ENCODE assay signal across 8 cellular contexts in the genomic region with DNA sequence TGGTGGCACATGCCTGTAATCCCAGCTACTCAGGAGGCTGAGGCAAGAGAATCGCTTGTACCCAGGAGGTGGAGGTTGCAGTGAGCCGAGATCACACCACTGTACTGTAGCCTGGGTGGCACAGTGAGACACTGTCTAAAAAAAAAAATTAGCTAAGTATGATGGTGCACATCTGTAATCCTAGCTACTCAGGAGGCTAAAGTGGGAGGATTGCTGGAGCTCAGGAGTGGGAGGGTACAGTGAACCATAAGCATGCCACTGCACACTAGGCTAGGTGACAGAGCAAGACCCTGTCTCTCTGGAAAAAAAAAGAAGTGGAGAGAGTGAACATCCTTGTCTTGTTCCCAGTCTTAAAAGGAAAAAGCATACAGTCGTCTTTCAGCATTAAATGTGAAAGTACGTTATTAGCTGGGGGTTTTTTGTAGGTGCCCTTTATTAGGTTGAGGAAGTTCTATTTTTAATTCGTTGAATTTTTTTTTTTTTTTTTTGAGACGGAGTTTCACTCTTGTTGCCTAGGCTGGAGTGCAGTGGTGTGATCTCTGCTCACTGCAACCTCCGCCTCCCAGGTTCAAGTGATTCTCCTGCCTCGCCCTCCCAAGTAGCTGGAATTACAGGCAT. TPM values are rescaled to one million over a fixed set of nuclear protein-coding genes. Genes with fewer than 3 reads are reported as not detected.
A peak's percentile ranks its signal among the peaks of the same experiment; 100 is the strongest.
DNase-seq lines count a peak whose midpoint lies in the region; ATAC-seq and TF ChIP-seq lines count a peak whose summit lies in the region.
"Not testable (repeated sequence)": the region's sequence is repeated elsewhere in the genome, so short reads cannot be mapped to it uniquely, and the experiment has no call there.

No MANE protein-coding gene starts in this region.

- CTCF ChIA-PET in activated B cell treated with CpG ODN at 0.5 μM for 24 hours (lab: Charles Lee): not testable (repeated sequence)

- peaks cover 54% of the 10 kb centered on the region for H3K36me3 Mint-ChIP-seq in activated B cell treated with CpG ODN at 0.5 μM for 24 hours (ENCODE audit: low read depth)
- peaks cover 64% of the 10 kb centered on the region for H3K36me3 Mint-ChIP-seq in stimulated activated memory B cell treated with anti-CD40 and anti-IgM and Interleukin-4, amounts not matched to agents 10 μg/mL and 1 μg/mL and 100 μg/mL, for 72 hours

- ATAC-seq in GM18499 (IDR thresholded peaks at IDR 0.05; ENCODE audit: insufficient read depth, unreplicated experiment) (peak; percentile 71), GM18868 (IDR thresholded peaks at IDR 0.05; ENCODE audit: unreplicated experiment) (peak; percentile 72), GM21515 (IDR thresholded peaks at IDR 0.05; ENCODE audit: unreplicated experiment) (peak; percentile 63), HG02623 (IDR thresholded peaks at IDR 0.05; ENCODE audit: unreplicated experiment) (peak; percentile 59), HG02885 (IDR thresholded peaks at IDR 0.05; ENCODE audit: poor library complexity, unreplicated experiment) (peak; percentile 56), HG03442 (IDR thresholded peaks at IDR 0.05; ENCODE audit: unreplicated experiment) (peak; percentile 46), activated B cell treated with CpG ODN at 0.5 μM for 24 hours (ENCODE audit: low read depth) (peak; percentile 52)
- peak; percentile 79 for ATAC-seq in stimulated activated memory B cell treated with anti-CD40 and anti-IgM and Interleukin-4, amounts not matched to agents 10 μg/mL and 1 μg/mL and 100 μg/mL, for 72 hours

- peaks cover 14% of the 10 kb centered on the region for H3K4me1 Mint-ChIP-seq in activated B cell treated with CpG ODN at 0.5 μM for 24 hours
- H3K4me1 Mint-ChIP-seq in stimulated activated memory B cell treated with anti-CD40 and anti-IgM and Interleukin-4, amounts not matched to agents 10 μg/mL and 1 μg/mL and 100 μg/mL, for 72 hours: not testable (repeated sequence)

- TF ChIP-seq CTCF in activated B cell treated with CpG ODN at 0.5 μM for 24 hours (IDR thresholded peaks at IDR 0.05): not testable (repeated sequence)

- POLR2A ChIA-PET in activated B cell treated with CpG ODN at 0.5 μM for 24 hours (lab: Charles Lee): not testable (repeated sequence)

- not testable (repeated sequence) for DNase-seq in activated B cell treated with CpG ODN at 0.5 μM for 24 hours

- peak overlapping the region; percentile 63 for H3K27ac Mint-ChIP-seq in activated B cell treated with CpG ODN at 0.5 μM for 24 hours
- peak overlapping the region; percentile 88 for H3K27ac Mint-ChIP-seq in stimulated activated memory B cell treated with anti-CD40 and anti-IgM and Interleukin-4, amounts not matched to agents 10 μg/mL and 1 μg/mL and 100 μg/mL, for 72 hours

- intact Hi-C loops in activated B cell treated with CpG ODN at 0.5 μM for 24 hours (cut with micrococcal nuclease): loop anchor here (2.0 kb wide), 1 partner anchor 24 kb away; the partner anchor contains the start of gene CRTAP

- not testable (repeated sequence) for H3K9me3 Mint-ChIP-seq in activated B cell treated with CpG ODN at 0.5 μM for 24 hours; stimulated activated memory B cell treated with anti-CD40 and anti-IgM and Interleukin-4, amounts not matched to agents 10 μg/mL and 1 μg/mL and 100 μg/mL, for 72 hours

- not testable (repeated sequence) for H3K27me3 Mint-ChIP-seq in activated B cell treated with CpG ODN at 0.5 μM for 24 hours; stimulated activated memory B cell treated with anti-CD40 and anti-IgM and Interleukin-4, amounts not matched to agents 10 μg/mL and 1 μg/mL and 100 μg/mL, for 72 hours

- peak overlapping the region; percentile 49 for H3K4me3 Mint-ChIP-seq in activated B cell treated with CpG ODN at 0.5 μM for 24 hours
- peak overlapping the region; percentile 63 for H3K4me3 Mint-ChIP-seq in stimulated activated memory B cell treated with anti-CD40 and anti-IgM and Interleukin-4, amounts not matched to agents 10 μg/mL and 1 μg/mL and 100 μg/mL, for 72 hours

RNA-seq across cellular contexts. Expression of gene CRTAP, which starts 25.3 kb away (rescaled TPM):
- 36.5 and 36.6 TPM in 2 replicates for total RNA-seq in activated B cell treated with CpG ODN at 0.5 μM for 24 hours

RNA-seq across cellular contexts. Expression of gene GLB1, which starts 42.2 kb away (rescaled TPM):
- 52.6 and 56.3 TPM in 2 replicates for total RNA-seq in activated B cell treated with CpG ODN at 0.5 μM for 24 hours

RNA-seq across cellular contexts. Expression of gene TMPPE, which starts 42.2 kb away (rescaled TPM):
- total RNA-seq in activated B cell treated with CpG ODN at 0.5 μM for 24 hours: 11.8 and 13.1 TPM in 2 replicates
